ENCODE assay signal across 29 cellular contexts in genomic region chr11:110912437-110912836, GRCh38.
"Had no signal": no experiment of that assay in that cellular context is flagged by ENCODE, and none has a peak within 500 bp of the region (broad histone marks: within the 10 kb centered on the region; RNA-seq: fewer than 3 reads in every experiment).

No MANE protein-coding gene starts in this region.

- H3K36me3 ChIP-seq: cardiac muscle cell, MG63, Peyer's patch, SJSA1 had no signal

- DNase-seq: activated CD4-positive, alpha-beta T cell treated with anti-CD3 and anti-CD28 coated beads, Interleukin-2, amount 10 ng/mL, durations not matched to agents 7 days and 5 days; activated CD4-positive, alpha-beta T cell treated with anti-CD3 and anti-CD28 coated beads, Interleukin-2, amount 50 U/mL, for 48 hours; activated CD8-positive, alpha-beta memory T cell treated with anti-CD3 and anti-CD28 coated beads, Interleukin-2, amount 50 U/mL, for 4 hours; activated gamma-delta T cell treated with Interleukin-2 at 50 U/mL for 16 hours; activated naive CD4-positive, alpha-beta T cell treated with anti-CD3 and anti-CD28 coated beads for 36 hours; activated T-cell treated with anti-CD3 and anti-CD28 coated beads for 4 hours; activated T-cell treated with anti-CD3 and anti-CD28 coated beads, Interleukin-2, amount 50 U/mL, for 4 hours; amniotic stem cell; aorta; Kasumi-1; KG1; MG63; NCI-H1048; NCI-H1436 treated with DMSO at 0.1 percent for 48 hours; NCI-H187; NCI-H2029 treated with DMSO at 0.1 percent for 48 hours; NCI-H2107; NCI-H226; NCI-H446 treated with DMSO at 0.1 percent for 48 hours; NCI-H526; NK-92 treated with Interleukin-12 subunit alpha and Interleukin-12 subunit beta, amount 100 ng/mL, for 24 hours; PC-3; Peyer's patch; RPMI8226; SHP77 treated with DMSO at 0.1 percent for 48 hours; SK-N-SH had no signal

- H3K4me3 ChIP-seq: cardiac muscle cell, MG63, Peyer's patch, SJSA1 had no signal

- H3K27me3 ChIP-seq: cardiac muscle cell, MG63, Peyer's patch, SJSA1 had no signal

- H3K4me1 ChIP-seq: Peyer's patch, SJSA1 had no signal

- H3K27ac ChIP-seq: cardiac muscle cell, Peyer's patch, SJSA1 had no signal

- ATAC-seq: activated naive CD4-positive, alpha-beta T cell treated with anti-CD3 and anti-CD28 coated beads, Interleukin-2, amount 50 U/mL, for 72 hours; activated T-cell treated with anti-CD3 and anti-CD28 coated beads, Interleukin-2, amount 50 U/mL, for 4 hours; PC-3 had no signal

- H3K9me3 ChIP-seq: MG63, Peyer's patch, SJSA1, SK-N-SH had no signal
